ENCODE assay signal across 12 cellular contexts in genomic region chr10:117462816-117463544, GRCh38.
"Had no signal": no experiment of that assay in that cellular context is flagged by ENCODE, and none has a peak within 500 bp of the region (broad histone marks: within the 10 kb centered on the region; RNA-seq: fewer than 3 reads in every experiment).

No MANE protein-coding gene starts in this region.

- H3K4me3 ChIP-seq: adrenal gland had no signal

- DNase-seq: activated CD4-positive, alpha-beta T cell treated with anti-CD3 and anti-CD28 coated beads, Interleukin-2, amount 50 U/mL, for 1 hour; activated CD4-positive, CD25-positive, alpha-beta regulatory T cell; activated naive CD4-positive, alpha-beta T cell treated with anti-CD3 and anti-CD28 coated beads, Interleukin-2, amount 50 U/mL, for 16 hours; adrenal gland; central memory CD4-positive, alpha-beta T cell; effector memory CD4-positive, alpha-beta T cell; kidney; right cardiac atrium; stimulated activated CD4-positive, alpha-beta T cell treated with anti-CD3 and anti-CD28 coated beads, Interleukin-2, amount 100 ng/mL, for 24 hours; stimulated activated naive CD4-positive, alpha-beta T cell; substantia nigra; T-helper 1 cell had no signal

- H3K9me3 ChIP-seq: adrenal gland had no signal

- H3K27me3 ChIP-seq: adrenal gland had no signal

- ATAC-seq: right cardiac atrium had no signal

- H3K36me3 ChIP-seq: adrenal gland had no signal

- H3K4me1 ChIP-seq: adrenal gland had no signal
